20 cellular contexts compared by ENCODE assay signal in genomic region chr1:165648919-165649572, GRCh38.
"Had no signal": no experiment of that assay in that cellular context is flagged by ENCODE, and none has a peak within 500 bp of the region (broad histone marks: within the 10 kb centered on the region; RNA-seq: fewer than 3 reads in every experiment).

No MANE protein-coding gene starts in this region.

- H2AFZ ChIP-seq: hepatocyte had no signal

- H3K36me3 Mint-ChIP-seq: natural killer cell had no signal

- H3K9me3 ChIP-seq: left lung, lower lobe of right lung, ovary, psoas muscle, sigmoid colon, thoracic aorta, tibial nerve, upper lobe of left lung had no signal

- H3K27me3 Mint-ChIP-seq: stimulated activated naive B cell treated with anti-CD40 and anti-IgM and Interleukin-4, amounts not matched to agents 10 μg/mL and 1 μg/mL and 100 μg/mL, for 72 hours; stimulated activated naive CD8-positive, alpha-beta T cell treated with anti-CD3 and anti-CD28 coated beads, Interleukin-15, Interleukin-2, amounts not matched to agents 100 ng/mL and 50 ng/mL, for 24 hours had no signal

- H3K27me3 ChIP-seq: dorsolateral prefrontal cortex, hepatocyte, left lung, ovary, sigmoid colon, tibial nerve, upper lobe of left lung had no signal

- ATAC-seq: left lung; lower lobe of right lung; natural killer cell; psoas muscle; stimulated activated naive B cell treated with anti-CD40 and anti-IgM and Interleukin-4, amounts not matched to agents 10 μg/mL and 1 μg/mL and 100 μg/mL, for 72 hours had no signal

- H3K4me2 ChIP-seq: hepatocyte had no signal

- H3K36me3 ChIP-seq: ovary had no signal

- DNase-seq: dorsolateral prefrontal cortex; effector CD4-positive, alpha-beta T cell; kidney; left lung; lower lobe of right lung; natural killer cell; occipital lobe; ovary; posterior cingulate gyrus; psoas muscle; retina; sigmoid colon; stimulated activated CD4-positive, alpha-beta T cell treated with anti-CD3 and anti-CD28 coated beads, Interleukin-2, amount 100 ng/mL, for 24 hours; stimulated activated CD4-positive, alpha-beta T cell treated with anti-CD3 and anti-CD28 coated beads, Interleukin-4, amount 100 ng/mL, for 4 hours; stimulated activated naive B cell treated with anti-CD40 and anti-IgM and Interleukin-4, amounts not matched to agents 10 μg/mL and 1 μg/mL and 100 μg/mL, for 72 hours had no signal

- H3K4me3 ChIP-seq: dorsolateral prefrontal cortex, hepatocyte, left lung, lower lobe of right lung, ovary, psoas muscle, sigmoid colon, thoracic aorta, tibial nerve, upper lobe of left lung had no signal

- H3K27ac ChIP-seq: hepatocyte, left lung, lower lobe of right lung, ovary, psoas muscle, thoracic aorta, tibial nerve, upper lobe of left lung had no signal

- H3K9me3 Mint-ChIP-seq: natural killer cell; stimulated activated naive B cell treated with anti-CD40 and anti-IgM and Interleukin-4, amounts not matched to agents 10 μg/mL and 1 μg/mL and 100 μg/mL, for 72 hours; stimulated activated naive CD8-positive, alpha-beta T cell treated with anti-CD3 and anti-CD28 coated beads, Interleukin-15, Interleukin-2, amounts not matched to agents 100 ng/mL and 50 ng/mL, for 24 hours had no signal

- H3K27ac Mint-ChIP-seq: natural killer cell; stimulated activated naive B cell treated with anti-CD40 and anti-IgM and Interleukin-4, amounts not matched to agents 10 μg/mL and 1 μg/mL and 100 μg/mL, for 72 hours; stimulated activated naive CD8-positive, alpha-beta T cell treated with anti-CD3 and anti-CD28 coated beads, Interleukin-15, Interleukin-2, amounts not matched to agents 100 ng/mL and 50 ng/mL, for 24 hours had no signal

- H3K4me3 Mint-ChIP-seq: natural killer cell; stimulated activated naive B cell treated with anti-CD40 and anti-IgM and Interleukin-4, amounts not matched to agents 10 μg/mL and 1 μg/mL and 100 μg/mL, for 72 hours; stimulated activated naive CD8-positive, alpha-beta T cell treated with anti-CD3 and anti-CD28 coated beads, Interleukin-15, Interleukin-2, amounts not matched to agents 100 ng/mL and 50 ng/mL, for 24 hours had no signal
